28 cellular contexts compared by ENCODE assay signal in the genomic region with DNA sequence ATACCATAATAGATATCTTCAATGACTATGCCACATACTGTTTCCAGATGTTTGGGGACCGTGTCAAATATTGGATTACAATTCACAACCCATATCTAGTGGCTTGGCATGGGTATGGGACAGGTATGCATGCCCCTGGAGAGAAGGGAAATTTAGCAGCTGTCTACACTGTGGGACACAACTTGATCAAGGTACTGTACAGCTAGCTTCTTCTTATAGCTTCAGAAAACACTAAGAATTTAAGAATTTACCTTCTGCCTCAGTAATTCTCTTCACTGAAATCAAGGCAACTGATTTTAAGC. TPM values are rescaled to one million over a fixed set of nuclear protein-coding genes. Genes with fewer than 3 reads are reported as not detected.
"Had no signal": no experiment of that assay in that cellular context is flagged by ENCODE, and none has a peak within 500 bp of the region (broad histone marks: within the 10 kb centered on the region; RNA-seq: fewer than 3 reads in every experiment).

No MANE protein-coding gene starts in this region.

- ATAC-seq: activated CD8-positive, alpha-beta memory T cell treated with anti-CD3 and anti-CD28 coated beads, Interleukin-2, amount 10 ng/mL, durations not matched to agents 7 days and 5 days; activated CD8-positive, alpha-beta T cell treated with anti-CD3 and anti-CD28 coated beads, Interleukin-2, amount 10 ng/mL, durations not matched to agents 7 days and 5 days; effector memory CD8-positive, alpha-beta T cell; esophagus mucosa; heart right ventricle; naive thymus-derived CD4-positive, alpha-beta T cell; right cardiac atrium had no signal

- FAIRE-seq: urothelium cell line had no signal

- DNase-seq: activated CD4-positive, alpha-beta T cell treated with anti-CD3 and anti-CD28 coated beads, Interleukin-2, amount 50 U/mL, for 1 hour; activated CD8-positive, alpha-beta memory T cell treated with anti-CD3 and anti-CD28 coated beads, Interleukin-2, amount 10 ng/mL, durations not matched to agents 7 days and 5 days; activated CD8-positive, alpha-beta T cell treated with anti-CD3 and anti-CD28 coated beads, Interleukin-2, amount 10 ng/mL, durations not matched to agents 7 days and 5 days; activated T-cell treated with anti-CD3 and anti-CD28 coated beads, Interleukin-2, amount 50 U/mL, for 48 hours; aorta; brain microvascular endothelial cell; dorsolateral prefrontal cortex; effector memory CD8-positive, alpha-beta T cell; foreskin melanocyte; heart right ventricle; naive thymus-derived CD4-positive, alpha-beta T cell; right cardiac atrium; stimulated activated CD4-positive, alpha-beta T cell treated with anti-CD3 and anti-CD28 coated beads, Interleukin-2, amount 100 ng/mL, for 48 hours; stimulated activated naive CD4-positive, alpha-beta T cell treated with Interleukin-2 at 50 U/mL for 16 hours; SW 1271; T-helper 9 cell; testis; transverse colon had no signal

- H3K36me3 ChIP-seq: brain microvascular endothelial cell, heart right ventricle, transverse colon had no signal

- H3K36me3 Mint-ChIP-seq: activated CD8-positive, alpha-beta memory T cell treated with anti-CD3 and anti-CD28 coated beads, Interleukin-2, amount 10 ng/mL, durations not matched to agents 7 days and 5 days; activated naive CD4-positive, alpha-beta T cell treated with anti-CD3 and anti-CD28 coated beads, Interleukin-2, amount 50 U/mL, for 24 hours; mesothelial cell of epicardium; naive thymus-derived CD4-positive, alpha-beta T cell had no signal

- H3K4me3 ChIP-seq: heart right ventricle, testis had no signal

- H3K9me3 ChIP-seq: heart right ventricle, testis, transverse colon had no signal

- H3K27me3 ChIP-seq: brain microvascular endothelial cell, dorsolateral prefrontal cortex, testis, transverse colon had no signal

- H3K4me1 ChIP-seq: heart right ventricle, testis had no signal

- H3K27ac Mint-ChIP-seq: activated CD8-positive, alpha-beta memory T cell treated with anti-CD3 and anti-CD28 coated beads, Interleukin-2, amount 10 ng/mL, durations not matched to agents 7 days and 5 days; activated CD8-positive, alpha-beta T cell treated with anti-CD3 and anti-CD28 coated beads, Interleukin-2, amount 10 ng/mL, durations not matched to agents 7 days and 5 days; activated naive CD4-positive, alpha-beta T cell treated with anti-CD3 and anti-CD28 coated beads, Interleukin-2, amount 50 U/mL, for 24 hours; activated T-helper 2 cell treated with anti-CD3 and anti-CD28 coated beads, Interferon-gamma antibody, Interleukin-2, Interleukin-4, amounts not matched to agents 10 μg/mL and 5 μg/mL and 100 μg/mL, durations not matched to agents 14 hours and 24 hours and 36 hours; effector memory CD8-positive, alpha-beta T cell; mesothelial cell of epicardium; naive thymus-derived CD4-positive, alpha-beta T cell; T-helper 1 cell treated with Interleukin-12 subunit alpha and Interleukin-12 subunit beta and Interleukin-4 antibody, amounts not matched to agents 30 μg/mL and 1 μg/mL, for 36 hours had no signal

- H3K9me3 Mint-ChIP-seq: activated naive CD4-positive, alpha-beta T cell treated with anti-CD3 and anti-CD28 coated beads, Interleukin-2, amount 50 U/mL, for 24 hours; activated T-helper 2 cell treated with anti-CD3 and anti-CD28 coated beads, Interferon-gamma antibody, Interleukin-2, Interleukin-4, amounts not matched to agents 10 μg/mL and 5 μg/mL and 100 μg/mL, durations not matched to agents 14 hours and 24 hours and 36 hours; effector memory CD8-positive, alpha-beta T cell; mesothelial cell of epicardium; naive thymus-derived CD4-positive, alpha-beta T cell; T-helper 1 cell treated with Interleukin-12 subunit alpha and Interleukin-12 subunit beta and Interleukin-4 antibody, amounts not matched to agents 30 μg/mL and 1 μg/mL, for 36 hours had no signal

- H3K4me3 Mint-ChIP-seq: activated CD8-positive, alpha-beta memory T cell treated with anti-CD3 and anti-CD28 coated beads, Interleukin-2, amount 10 ng/mL, durations not matched to agents 7 days and 5 days; activated CD8-positive, alpha-beta T cell treated with anti-CD3 and anti-CD28 coated beads, Interleukin-2, amount 10 ng/mL, durations not matched to agents 7 days and 5 days; activated naive CD4-positive, alpha-beta T cell treated with anti-CD3 and anti-CD28 coated beads, Interleukin-2, amount 50 U/mL, for 24 hours; effector memory CD8-positive, alpha-beta T cell; mesothelial cell of epicardium; naive thymus-derived CD4-positive, alpha-beta T cell; T-helper 1 cell treated with Interleukin-12 subunit alpha and Interleukin-12 subunit beta and Interleukin-4 antibody, amounts not matched to agents 30 μg/mL and 1 μg/mL, for 36 hours had no signal

- H3K27ac ChIP-seq: brain microvascular endothelial cell, coronary artery, dorsolateral prefrontal cortex, heart right ventricle, testis, transverse colon had no signal

- H3K4me1 Mint-ChIP-seq: activated CD8-positive, alpha-beta memory T cell treated with anti-CD3 and anti-CD28 coated beads, Interleukin-2, amount 10 ng/mL, durations not matched to agents 7 days and 5 days; activated naive CD4-positive, alpha-beta T cell treated with anti-CD3 and anti-CD28 coated beads, Interleukin-2, amount 50 U/mL, for 24 hours; naive thymus-derived CD4-positive, alpha-beta T cell had no signal

- H3K27me3 Mint-ChIP-seq: activated naive CD4-positive, alpha-beta T cell treated with anti-CD3 and anti-CD28 coated beads, Interleukin-2, amount 50 U/mL, for 24 hours had no signal

RNA-seq across cellular contexts. Expression of a gene that starts 0.8 kb away (rescaled TPM):
- total RNA-seq: activated CD8-positive, alpha-beta memory T cell treated with anti-CD3 and anti-CD28 coated beads, Interleukin-2, amount 10 ng/mL, durations not matched to agents 7 days and 5 days; activated CD8-positive, alpha-beta T cell treated with anti-CD3 and anti-CD28 coated beads, Interleukin-2, amount 10 ng/mL, durations not matched to agents 7 days and 5 days; activated T-helper 2 cell treated with anti-CD3 and anti-CD28 coated beads, Interferon-gamma antibody, Interleukin-2, Interleukin-4, amounts not matched to agents 10 μg/mL and 5 μg/mL and 100 μg/mL, durations not matched to agents 14 hours and 24 hours and 36 hours; aorta; glomerular endothelial cell; mesothelial cell of epicardium; naive thymus-derived CD4-positive, alpha-beta T cell; pulmonary artery endothelial cell had no signal
- polyA plus RNA-seq: neural cell had no signal
